In genomic region chr5:176621661-176622079, GRCh38 we compare ENCODE assay signal across 1 cellular context.
TF ChIP-seq lines count a peak whose summit lies in the region.

No MANE protein-coding gene starts in this region.

TF ChIP-seq in K562, 482 proteins besides CTCF, POLR2A, EP300 and RAD21:
- TF ChIP-seq MEF2A (IDR thresholded peaks at IDR 0.05; ENCODE audit: control insufficient read depth, low read depth, low read length) (0 out of 2 replicates have a peak, but pooled peaks have one; percentile 19), VEZF1 (CRISPR knock-in tag; IDR thresholded peaks at IDR 0.05) (peak; percentile 66), MAX (CRISPR knock-in tag; IDR thresholded peaks at IDR 0.05) (peak; percentile 26; the same call in 1 of the 2 replicates), STAT5B (CRISPR knock-in tag; IDR thresholded peaks at IDR 0.05) (no peak)
- TF ChIP-seq, protein P1, sequence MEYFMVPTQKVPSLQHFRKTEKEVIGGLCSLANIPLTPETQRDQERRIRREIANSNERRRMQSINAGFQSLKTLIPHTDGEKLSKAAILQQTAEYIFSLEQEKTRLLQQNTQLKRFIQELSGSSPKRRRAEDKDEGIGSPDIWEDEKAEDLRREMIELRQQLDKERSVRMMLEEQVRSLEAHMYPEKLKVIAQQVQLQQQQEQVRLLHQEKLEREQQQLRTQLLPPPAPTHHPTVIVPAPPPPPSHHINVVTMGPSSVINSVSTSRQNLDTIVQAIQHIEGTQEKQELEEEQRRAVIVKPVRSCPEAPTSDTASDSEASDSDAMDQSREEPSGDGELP (CRISPR knock-in tag; IDR thresholded peaks at IDR 0.05; ENCODE audit: borderline replicate concordance), result peak; percentile 69; the same call in 1 of the 2 replicates
